8 cellular contexts compared by ENCODE assay signal in the genomic region with DNA sequence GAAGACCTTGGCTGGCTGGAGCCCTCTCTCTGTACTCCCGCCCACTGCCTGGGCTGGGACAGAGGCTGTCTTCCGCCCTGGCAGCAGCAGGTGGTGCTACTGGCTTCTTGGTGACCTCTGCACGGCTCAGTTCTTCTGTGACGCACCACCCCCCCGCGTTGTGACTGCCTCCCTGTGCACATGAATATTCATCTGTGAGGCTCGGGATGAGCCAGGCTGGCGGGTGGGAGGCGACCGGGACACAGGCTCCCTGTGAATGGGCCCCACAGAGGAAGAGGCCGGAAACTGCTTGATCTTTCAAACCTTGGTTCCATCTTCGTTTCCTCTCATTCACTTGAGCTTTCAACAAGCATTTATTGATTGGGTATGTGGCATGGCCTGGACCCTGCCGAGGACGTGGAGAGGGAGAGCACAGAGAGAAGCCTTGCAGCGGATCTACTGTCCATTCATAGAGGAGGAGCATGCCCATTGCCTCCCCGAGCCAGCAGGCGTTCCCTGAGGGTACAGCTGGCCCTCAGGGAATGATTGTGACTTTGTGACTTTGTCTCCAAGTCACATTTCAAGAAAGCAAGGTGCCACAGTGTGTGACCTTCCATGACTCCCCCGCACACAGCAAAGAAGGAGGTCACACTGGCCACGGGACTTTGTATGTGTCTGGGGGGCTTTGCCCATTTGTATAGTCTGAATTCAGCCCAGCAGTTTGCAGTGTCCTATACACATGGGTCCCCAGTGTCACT. TPM values are rescaled to one million over a fixed set of nuclear protein-coding genes. Genes with fewer than 3 reads are reported as not detected.
DNase-seq lines count a peak whose midpoint lies in the region; ATAC-seq and TF ChIP-seq lines count a peak whose summit lies in the region.

No MANE protein-coding gene starts in this region.

- no peaks in the 10 kb centered on the region for H4K20me1 ChIP-seq in HCT116 (ENCODE audit: insufficient read depth)

- H3K27ac ChIP-seq in HCT116 (ENCODE audit: low read depth, low read length), result peak overlapping the region; percentile 41
- H3K27ac ChIP-seq in RWPE1, result peak overlapping the region; percentile 16; the same call in 1 of the 2 replicates

- CTCF ChIA-PET in HCT116 (lab: Charles Lee) (interaction anchor here (0.7 to 1.1 kb wide), 2 partner anchors 20 to 339 kb away, joined by 3 to 4 read pairs; no protein-coding TSS in a partner anchor), RWPE1 (lab: Yijun Ruan, JAX) (no interaction called here)

- intact Hi-C loops in HCT116 (cut with micrococcal nuclease), result no loop called here

- no peaks in the 10 kb centered on the region for H3K9me3 ChIP-seq in HCT116 (ENCODE audit: control insufficient read depth in 1 of 2, insufficient read depth in 1 of 2, low read depth in 1 of 2, low read length in 2 of 2)

- H3K36me3 ChIP-seq in HCT116 (ENCODE audit: control insufficient read depth in 1 of 2, insufficient read depth in 2 of 2, low read length in 2 of 2), result peaks cover 2 to 11% of the 10 kb centered on the region in 2 experiments; a peak in 1 of 4 replicates

- peak; percentile 99 for ATAC-seq in HCT116

- TF ChIP-seq CTCF in HCT116 (IDR thresholded peaks at IDR 0.05 in 2 of 3, conservative IDR thresholded peaks at IDR 0.05 in 1 of 3; ENCODE audit: borderline replicate concordance in 1 of 3, insufficient read depth in 1 of 3, low read depth in 2 of 3, low read length in 2 of 3) (peak; percentile 17 to 49 (median 46); a peak in 5 of 6 replicates), RWPE1 (conservative IDR thresholded peaks at IDR 0.05; ENCODE audit: low read depth) (no peak)

- H3K4me2 ChIP-seq in HCT116 (ENCODE audit: low read length), result peak overlapping the region; percentile 58

- peak overlapping the region; percentile 21 for H3K9ac ChIP-seq in HCT116 (ENCODE audit: low read length)

- peak; percentile 69 for TF ChIP-seq RAD21 in HCT116 (IDR thresholded peaks at IDR 0.05; ENCODE audit: low read depth)

- DNase-seq in AG20443 (ENCODE audit: low spot score) (peak; percentile 30), HCT116 (ENCODE audit: low read depth, low spot score) (peak; percentile 57), RWPE1 (ENCODE audit: low spot score) (no peak), globus pallidus (ENCODE audit: low spot score) (peak; percentile 98), non-pigmented ciliary epithelial cell (ENCODE audit: low read depth) (peak; percentile 67), D341Med (ENCODE audit: low spot score) (no peak)
- no peak for DNase-seq in activated effector memory CD4-positive, alpha-beta T cell treated with Interleukin-2 at 50 U/mL for 16 hours
- no peak for DNase-seq in stimulated activated CD4-positive, alpha-beta T cell treated with anti-CD3 and anti-CD28 coated beads, Interleukin-4, amount 100 ng/mL, for 24 hours

- H3K79me2 ChIP-seq in HCT116 (ENCODE audit: insufficient read depth, low read length), result no peaks in the 10 kb centered on the region

- TF ChIP-seq POLR2A in HCT116 (IDR thresholded peaks at IDR 0.05; ENCODE audit: borderline replicate concordance, extremely low read depth, insufficient read depth, insufficient read length), result no peak

- H3K9me2 ChIP-seq in HCT116 (ENCODE audit: insufficient read depth), result no peaks in the 10 kb centered on the region

- H3K27me3 ChIP-seq in HCT116 (ENCODE audit: insufficient read depth, low read length), result no peaks in the 10 kb centered on the region

- no TSS peak for BruUV-seq in HCT116 (replicated peaks; lab: Mats Ljungman, UMichigan)

- peak overlapping the region in 1 of 2 experiments; percentile 5; a peak in 1 of 4 replicates for H3K4me3 ChIP-seq in HCT116 (replicated peaks in 1 of 2; ENCODE audit: low read depth in 1 of 2, low read length in 2 of 2)

- RAD21 ChIA-PET in HCT116 (lab: Charles Lee; ENCODE audit: low non-redundant PET in 1 of 2, low total read pairs in 2 of 2, uncharacterized antibody in 2 of 2, unreplicated experiment in 2 of 2), result no interaction called here

- POLR2A ChIA-PET in HCT116 (lab: Charles Lee), result interaction anchor here (0.7 kb wide), 1 partner anchor 21 kb away, joined by 4 read pairs; no protein-coding TSS in a partner anchor
- POLR2A ChIA-PET in RWPE1 (lab: Yijun Ruan, JAX; ENCODE audit: low non-redundant PET), result no interaction called here

- H2AFZ ChIP-seq in HCT116 (ENCODE audit: low read depth, low read length, poor library complexity, severe bottlenecking), result no peak overlapping the region

- H3K4me1 ChIP-seq in HCT116 (ENCODE audit: control insufficient read depth in 1 of 2, insufficient read depth in 2 of 2, low read length in 2 of 2), result peaks cover 13 to 28% of the 10 kb centered on the region in 2 experiments

TF ChIP-seq in HCT116, 20 proteins besides CTCF, POLR2A, EP300 and RAD21:
- TF ChIP-seq, protein P1, sequence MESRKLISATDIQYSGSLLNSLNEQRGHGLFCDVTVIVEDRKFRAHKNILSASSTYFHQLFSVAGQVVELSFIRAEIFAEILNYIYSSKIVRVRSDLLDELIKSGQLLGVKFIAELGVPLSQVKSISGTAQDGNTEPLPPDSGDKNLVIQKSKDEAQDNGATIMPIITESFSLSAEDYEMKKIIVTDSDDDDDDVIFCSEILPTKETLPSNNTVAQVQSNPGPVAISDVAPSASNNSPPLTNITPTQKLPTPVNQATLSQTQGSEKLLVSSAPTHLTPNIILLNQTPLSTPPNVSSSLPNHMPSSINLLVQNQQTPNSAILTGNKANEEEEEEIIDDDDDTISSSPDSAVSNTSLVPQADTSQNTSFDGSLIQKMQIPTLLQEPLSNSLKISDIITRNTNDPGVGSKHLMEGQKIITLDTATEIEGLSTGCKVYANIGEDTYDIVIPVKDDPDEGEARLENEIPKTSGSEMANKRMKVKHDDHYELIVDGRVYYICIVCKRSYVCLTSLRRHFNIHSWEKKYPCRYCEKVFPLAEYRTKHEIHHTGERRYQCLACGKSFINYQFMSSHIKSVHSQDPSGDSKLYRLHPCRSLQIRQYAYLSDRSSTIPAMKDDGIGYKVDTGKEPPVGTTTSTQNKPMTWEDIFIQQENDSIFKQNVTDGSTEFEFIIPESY (IDR thresholded peaks at IDR 0.05; ENCODE audit: extremely low read depth, insufficient replicate concordance, low read length), result no peak
- TF ChIP-seq SRF (IDR thresholded peaks at IDR 0.05; ENCODE audit: low read depth), result no peak
- TF ChIP-seq CEBPB (IDR thresholded peaks at IDR 0.05; ENCODE audit: low read depth), result no peak
- 0 out of 2 replicates have a peak, but pooled peaks have one; percentile 19 for TF ChIP-seq EGR1 (IDR thresholded peaks at IDR 0.05; ENCODE audit: low read depth)
- TF ChIP-seq EZH2phosphoT487 (IDR thresholded peaks at IDR 0.05; ENCODE audit: borderline replicate concordance), result no peak
- no peak for TF ChIP-seq SIN3A (IDR thresholded peaks at IDR 0.05; ENCODE audit: low read depth)
- no peak for TF ChIP-seq JUND (IDR thresholded peaks at IDR 0.05)
- TF ChIP-seq FOSL1 (IDR thresholded peaks at IDR 0.05; ENCODE audit: low read depth), result no peak
- no peak for TF ChIP-seq YY1 (IDR thresholded peaks at IDR 0.05; ENCODE audit: extremely low read depth, insufficient replicate concordance, low read depth, low read length)
- no peak for TF ChIP-seq ZFX (IDR thresholded peaks at IDR 0.05)
- no peak for TF ChIP-seq ELF1 (IDR thresholded peaks at IDR 0.05; ENCODE audit: borderline replicate concordance, low read depth)
- no peak for TF ChIP-seq EZH2 (IDR thresholded peaks at IDR 0.05)
- TF ChIP-seq ZNF274 (IDR thresholded peaks at IDR 0.05; ENCODE audit: low read depth, low read length), result no peak
- TF ChIP-seq POLR2AphosphoS5 (IDR thresholded peaks at IDR 0.05; ENCODE audit: low read depth, low read length), result no peak
- TF ChIP-seq SP1 (IDR thresholded peaks at IDR 0.05; ENCODE audit: low read depth), result peak; percentile 38; the same call in 1 of the 2 replicates
- TF ChIP-seq, protein P2, sequence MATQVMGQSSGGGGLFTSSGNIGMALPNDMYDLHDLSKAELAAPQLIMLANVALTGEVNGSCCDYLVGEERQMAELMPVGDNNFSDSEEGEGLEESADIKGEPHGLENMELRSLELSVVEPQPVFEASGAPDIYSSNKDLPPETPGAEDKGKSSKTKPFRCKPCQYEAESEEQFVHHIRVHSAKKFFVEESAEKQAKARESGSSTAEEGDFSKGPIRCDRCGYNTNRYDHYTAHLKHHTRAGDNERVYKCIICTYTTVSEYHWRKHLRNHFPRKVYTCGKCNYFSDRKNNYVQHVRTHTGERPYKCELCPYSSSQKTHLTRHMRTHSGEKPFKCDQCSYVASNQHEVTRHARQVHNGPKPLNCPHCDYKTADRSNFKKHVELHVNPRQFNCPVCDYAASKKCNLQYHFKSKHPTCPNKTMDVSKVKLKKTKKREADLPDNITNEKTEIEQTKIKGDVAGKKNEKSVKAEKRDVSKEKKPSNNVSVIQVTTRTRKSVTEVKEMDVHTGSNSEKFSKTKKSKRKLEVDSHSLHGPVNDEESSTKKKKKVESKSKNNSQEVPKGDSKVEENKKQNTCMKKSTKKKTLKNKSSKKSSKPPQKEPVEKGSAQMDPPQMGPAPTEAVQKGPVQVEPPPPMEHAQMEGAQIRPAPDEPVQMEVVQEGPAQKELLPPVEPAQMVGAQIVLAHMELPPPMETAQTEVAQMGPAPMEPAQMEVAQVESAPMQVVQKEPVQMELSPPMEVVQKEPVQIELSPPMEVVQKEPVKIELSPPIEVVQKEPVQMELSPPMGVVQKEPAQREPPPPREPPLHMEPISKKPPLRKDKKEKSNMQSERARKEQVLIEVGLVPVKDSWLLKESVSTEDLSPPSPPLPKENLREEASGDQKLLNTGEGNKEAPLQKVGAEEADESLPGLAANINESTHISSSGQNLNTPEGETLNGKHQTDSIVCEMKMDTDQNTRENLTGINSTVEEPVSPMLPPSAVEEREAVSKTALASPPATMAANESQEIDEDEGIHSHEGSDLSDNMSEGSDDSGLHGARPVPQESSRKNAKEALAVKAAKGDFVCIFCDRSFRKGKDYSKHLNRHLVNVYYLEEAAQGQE (IDR thresholded peaks at IDR 0.05; ENCODE audit: low read depth), result no peak
- TF ChIP-seq CBX3 (IDR thresholded peaks at IDR 0.05; ENCODE audit: low read depth), result no peak
- TF ChIP-seq TCF7L2 (IDR thresholded peaks at IDR 0.05; ENCODE audit: borderline replicate concordance, extremely low read depth, insufficient read depth, insufficient read length), result no peak
- TF ChIP-seq, protein P3, sequence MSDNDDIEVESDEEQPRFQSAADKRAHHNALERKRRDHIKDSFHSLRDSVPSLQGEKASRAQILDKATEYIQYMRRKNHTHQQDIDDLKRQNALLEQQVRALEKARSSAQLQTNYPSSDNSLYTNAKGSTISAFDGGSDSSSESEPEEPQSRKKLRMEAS (IDR thresholded peaks at IDR 0.05), result peak; percentile 48; the same call in 1 of the 2 replicates
- TF ChIP-seq, protein P4, sequence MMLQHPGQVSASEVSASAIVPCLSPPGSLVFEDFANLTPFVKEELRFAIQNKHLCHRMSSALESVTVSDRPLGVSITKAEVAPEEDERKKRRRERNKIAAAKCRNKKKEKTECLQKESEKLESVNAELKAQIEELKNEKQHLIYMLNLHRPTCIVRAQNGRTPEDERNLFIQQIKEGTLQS (IDR thresholded peaks at IDR 0.05), result no peak

RNA-seq across cellular contexts. Expression of a gene that starts 45.0 kb away (rescaled TPM):
- 20.0 TPM for total RNA-seq in HCT116 (2021; ENCODE audit: unreplicated experiment)
- polyA plus RNA-seq in HCT116 (2012), result 22.5 and 31.2 TPM in 2 replicates

Comparison
In these comparisons a context has a peak if more than half of its experiments do, and no peak if none do; other contexts are left out.
1. DNase-seq: peak in AG20443 (single experiment), HCT116 (single experiment), globus pallidus (single experiment) and non-pigmented ciliary epithelial cell (single experiment); none in RWPE1 (single experiment), activated effector memory CD4-positive, alpha-beta T cell treated with Interleukin-2 at 50 U/mL for 16 hours (single experiment), stimulated activated CD4-positive, alpha-beta T cell treated with anti-CD3 and anti-CD28 coated beads, Interleukin-4, amount 100 ng/mL, for 24 hours (single experiment) and D341Med (single experiment).